In the genomic region with DNA sequence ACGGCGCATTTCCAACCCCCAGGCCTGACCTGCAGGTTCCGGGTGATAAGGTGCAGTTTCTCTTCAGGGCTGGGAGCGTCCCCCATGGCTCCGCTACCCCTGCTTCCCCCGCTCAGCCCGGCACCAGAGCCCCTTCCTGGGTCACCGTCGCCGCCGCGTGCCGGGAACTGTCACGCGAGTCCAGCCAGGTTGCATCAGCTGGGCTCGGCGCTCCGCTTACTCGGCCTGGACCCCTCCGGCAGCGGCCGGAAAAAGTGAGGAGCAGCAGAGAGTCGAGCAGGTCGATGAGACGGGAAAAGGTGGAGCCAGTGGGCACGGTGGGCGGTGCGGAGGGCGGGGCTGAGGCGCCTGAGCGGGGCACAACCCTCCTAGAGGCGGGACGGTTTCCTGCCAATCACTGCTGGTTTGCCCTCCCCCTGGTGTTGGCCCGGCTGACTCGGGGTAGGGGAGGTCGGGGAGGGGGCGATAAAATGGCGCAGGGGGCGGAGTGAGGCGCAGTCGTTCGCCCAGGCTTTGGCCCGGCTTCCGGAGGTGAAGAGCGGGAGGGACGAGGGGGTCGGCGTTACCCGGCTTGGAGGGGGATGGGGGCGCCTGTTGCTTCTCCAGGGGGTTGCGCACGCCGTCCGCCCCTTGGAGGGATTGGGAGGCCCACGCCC, we compare ENCODE assay signal across 1 cellular context.
TF ChIP-seq lines count a peak whose summit lies in the region.

A gene (plus strand): TSS at position 495 of the 656 bp plus-strand sequence. CDS start 8,447 bp downstream, outside the sequence.
A gene (minus strand): TSS at position 200 of the 656 bp plus-strand sequence. CDS start 114 bp downstream, at position 86.

TF ChIP-seq in GM12878, 131 proteins besides CTCF, POLR2A, EP300 and RAD21 (continued from another document and continues in another):
- TF ChIP-seq, protein P1, sequence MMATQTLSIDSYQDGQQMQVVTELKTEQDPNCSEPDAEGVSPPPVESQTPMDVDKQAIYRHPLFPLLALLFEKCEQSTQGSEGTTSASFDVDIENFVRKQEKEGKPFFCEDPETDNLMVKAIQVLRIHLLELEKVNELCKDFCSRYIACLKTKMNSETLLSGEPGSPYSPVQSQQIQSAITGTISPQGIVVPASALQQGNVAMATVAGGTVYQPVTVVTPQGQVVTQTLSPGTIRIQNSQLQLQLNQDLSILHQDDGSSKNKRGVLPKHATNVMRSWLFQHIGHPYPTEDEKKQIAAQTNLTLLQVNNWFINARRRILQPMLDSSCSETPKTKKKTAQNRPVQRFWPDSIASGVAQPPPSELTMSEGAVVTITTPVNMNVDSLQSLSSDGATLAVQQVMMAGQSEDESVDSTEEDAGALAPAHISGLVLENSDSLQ (IDR thresholded peaks at IDR 0.05) = peak; percentile 98
- TF ChIP-seq TCF12 (IDR thresholded peaks at IDR 0.05; ENCODE audit: low read depth, low read length) = peak; percentile 90
- peak in 1 of 2 experiments; percentile 72; a peak in 2 of 3 replicates for TF ChIP-seq EGR1 (IDR thresholded peaks at IDR 0.05; ENCODE audit: borderline replicate concordance in 1 of 2, low read depth in 2 of 2, low read length in 2 of 2)
- TF ChIP-seq CREB1 (IDR thresholded peaks at IDR 0.05; ENCODE audit: low read depth) = peak; percentile 86
- TF ChIP-seq JUNB (IDR thresholded peaks at IDR 0.05) = no peak
- no peak for TF ChIP-seq SREBF2 (IDR thresholded peaks at IDR 0.05; ENCODE audit: low read length)
- TF ChIP-seq, protein P2, sequence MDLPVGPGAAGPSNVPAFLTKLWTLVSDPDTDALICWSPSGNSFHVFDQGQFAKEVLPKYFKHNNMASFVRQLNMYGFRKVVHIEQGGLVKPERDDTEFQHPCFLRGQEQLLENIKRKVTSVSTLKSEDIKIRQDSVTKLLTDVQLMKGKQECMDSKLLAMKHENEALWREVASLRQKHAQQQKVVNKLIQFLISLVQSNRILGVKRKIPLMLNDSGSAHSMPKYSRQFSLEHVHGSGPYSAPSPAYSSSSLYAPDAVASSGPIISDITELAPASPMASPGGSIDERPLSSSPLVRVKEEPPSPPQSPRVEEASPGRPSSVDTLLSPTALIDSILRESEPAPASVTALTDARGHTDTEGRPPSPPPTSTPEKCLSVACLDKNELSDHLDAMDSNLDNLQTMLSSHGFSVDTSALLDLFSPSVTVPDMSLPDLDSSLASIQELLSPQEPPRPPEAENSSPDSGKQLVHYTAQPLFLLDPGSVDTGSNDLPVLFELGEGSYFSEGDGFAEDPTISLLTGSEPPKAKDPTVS (IDR thresholded peaks at IDR 0.05; ENCODE audit: low read depth, low read length) = 0 out of 2 replicates have a peak, but pooled peaks have one; percentile 28
- TF ChIP-seq CHD1 (IDR thresholded peaks at IDR 0.05; ENCODE audit: low read depth, low read length) = 0 out of 2 replicates have a peak, but pooled peaks have one; percentile 13
- TF ChIP-seq POLR2AphosphoS5 (IDR thresholded peaks at IDR 0.05; ENCODE audit: low read length) = peak; percentile 72
- peak; percentile 45; the same call in 1 of the 2 replicates for TF ChIP-seq EED (IDR thresholded peaks at IDR 0.05; ENCODE audit: low read depth)
- TF ChIP-seq TBL1XR1 (IDR thresholded peaks at IDR 0.05; ENCODE audit: low read depth, low read length) = peak; percentile 80; the same call in 1 of the 2 replicates
- TF ChIP-seq, protein P3, sequence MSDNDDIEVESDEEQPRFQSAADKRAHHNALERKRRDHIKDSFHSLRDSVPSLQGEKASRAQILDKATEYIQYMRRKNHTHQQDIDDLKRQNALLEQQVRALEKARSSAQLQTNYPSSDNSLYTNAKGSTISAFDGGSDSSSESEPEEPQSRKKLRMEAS (IDR thresholded peaks at IDR 0.05; ENCODE audit: low read depth, low read length) = peak; percentile 97
- peak; percentile 85 for TF ChIP-seq HCFC1 (IDR thresholded peaks at IDR 0.05; ENCODE audit: low read length)
- TF ChIP-seq TARDBP (IDR thresholded peaks at IDR 0.05; ENCODE audit: borderline replicate concordance) = peak; percentile 86
- TF ChIP-seq, protein P4, sequence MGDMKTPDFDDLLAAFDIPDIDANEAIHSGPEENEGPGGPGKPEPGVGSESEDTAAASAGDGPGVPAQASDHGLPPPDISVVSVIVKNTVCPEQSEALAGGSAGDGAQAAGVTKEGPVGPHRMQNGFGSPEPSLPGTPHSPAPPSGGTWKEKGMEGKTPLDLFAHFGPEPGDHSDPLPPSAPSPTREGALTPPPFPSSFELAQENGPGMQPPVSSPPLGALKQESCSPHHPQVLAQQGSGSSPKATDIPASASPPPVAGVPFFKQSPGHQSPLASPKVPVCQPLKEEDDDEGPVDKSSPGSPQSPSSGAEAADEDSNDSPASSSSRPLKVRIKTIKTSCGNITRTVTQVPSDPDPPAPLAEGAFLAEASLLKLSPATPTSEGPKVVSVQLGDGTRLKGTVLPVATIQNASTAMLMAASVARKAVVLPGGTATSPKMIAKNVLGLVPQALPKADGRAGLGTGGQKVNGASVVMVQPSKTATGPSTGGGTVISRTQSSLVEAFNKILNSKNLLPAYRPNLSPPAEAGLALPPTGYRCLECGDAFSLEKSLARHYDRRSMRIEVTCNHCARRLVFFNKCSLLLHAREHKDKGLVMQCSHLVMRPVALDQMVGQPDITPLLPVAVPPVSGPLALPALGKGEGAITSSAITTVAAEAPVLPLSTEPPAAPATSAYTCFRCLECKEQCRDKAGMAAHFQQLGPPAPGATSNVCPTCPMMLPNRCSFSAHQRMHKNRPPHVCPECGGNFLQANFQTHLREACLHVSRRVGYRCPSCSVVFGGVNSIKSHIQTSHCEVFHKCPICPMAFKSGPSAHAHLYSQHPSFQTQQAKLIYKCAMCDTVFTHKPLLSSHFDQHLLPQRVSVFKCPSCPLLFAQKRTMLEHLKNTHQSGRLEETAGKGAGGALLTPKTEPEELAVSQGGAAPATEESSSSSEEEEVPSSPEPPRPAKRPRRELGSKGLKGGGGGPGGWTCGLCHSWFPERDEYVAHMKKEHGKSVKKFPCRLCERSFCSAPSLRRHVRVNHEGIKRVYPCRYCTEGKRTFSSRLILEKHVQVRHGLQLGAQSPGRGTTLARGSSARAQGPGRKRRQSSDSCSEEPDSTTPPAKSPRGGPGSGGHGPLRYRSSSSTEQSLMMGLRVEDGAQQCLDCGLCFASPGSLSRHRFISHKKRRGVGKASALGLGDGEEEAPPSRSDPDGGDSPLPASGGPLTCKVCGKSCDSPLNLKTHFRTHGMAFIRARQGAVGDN (IDR thresholded peaks at IDR 0.05) = peak; percentile 61
- TF ChIP-seq, protein P5, sequence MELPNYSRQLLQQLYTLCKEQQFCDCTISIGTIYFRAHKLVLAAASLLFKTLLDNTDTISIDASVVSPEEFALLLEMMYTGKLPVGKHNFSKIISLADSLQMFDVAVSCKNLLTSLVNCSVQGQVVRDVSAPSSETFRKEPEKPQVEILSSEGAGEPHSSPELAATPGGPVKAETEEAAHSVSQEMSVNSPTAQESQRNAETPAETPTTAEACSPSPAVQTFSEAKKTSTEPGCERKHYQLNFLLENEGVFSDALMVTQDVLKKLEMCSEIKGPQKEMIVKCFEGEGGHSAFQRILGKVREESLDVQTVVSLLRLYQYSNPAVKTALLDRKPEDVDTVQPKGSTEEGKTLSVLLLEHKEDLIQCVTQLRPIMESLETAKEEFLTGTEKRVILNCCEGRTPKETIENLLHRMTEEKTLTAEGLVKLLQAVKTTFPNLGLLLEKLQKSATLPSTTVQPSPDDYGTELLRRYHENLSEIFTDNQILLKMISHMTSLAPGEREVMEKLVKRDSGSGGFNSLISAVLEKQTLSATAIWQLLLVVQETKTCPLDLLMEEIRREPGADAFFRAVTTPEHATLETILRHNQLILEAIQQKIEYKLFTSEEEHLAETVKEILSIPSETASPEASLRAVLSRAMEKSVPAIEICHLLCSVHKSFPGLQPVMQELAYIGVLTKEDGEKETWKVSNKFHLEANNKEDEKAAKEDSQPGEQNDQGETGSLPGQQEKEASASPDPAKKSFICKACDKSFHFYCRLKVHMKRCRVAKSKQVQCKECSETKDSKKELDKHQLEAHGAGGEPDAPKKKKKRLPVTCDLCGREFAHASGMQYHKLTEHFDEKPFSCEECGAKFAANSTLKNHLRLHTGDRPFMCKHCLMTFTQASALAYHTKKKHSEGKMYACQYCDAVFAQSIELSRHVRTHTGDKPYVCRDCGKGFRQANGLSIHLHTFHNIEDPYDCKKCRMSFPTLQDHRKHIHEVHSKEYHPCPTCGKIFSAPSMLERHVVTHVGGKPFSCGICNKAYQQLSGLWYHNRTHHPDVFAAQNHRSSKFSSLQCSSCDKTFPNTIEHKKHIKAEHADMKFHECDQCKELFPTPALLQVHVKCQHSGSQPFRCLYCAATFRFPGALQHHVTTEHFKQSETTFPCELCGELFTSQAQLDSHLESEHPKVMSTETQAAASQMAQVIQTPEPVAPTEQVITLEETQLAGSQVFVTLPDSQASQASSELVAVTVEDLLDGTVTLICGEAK (IDR thresholded peaks at IDR 0.05; ENCODE audit: borderline replicate concordance) = peak; percentile 63; the same call in 1 of the 2 replicates
- TF ChIP-seq STAT1 (conservative IDR thresholded peaks at IDR 0.05) = peak; percentile 97
- no peak for TF ChIP-seq ESRRA (IDR thresholded peaks at IDR 0.05; ENCODE audit: low read length)
- TF ChIP-seq RB1 (IDR thresholded peaks at IDR 0.05; ENCODE audit: borderline replicate concordance) = peak; percentile 94; the same call in 1 of the 2 replicates
- TF ChIP-seq, protein P6, sequence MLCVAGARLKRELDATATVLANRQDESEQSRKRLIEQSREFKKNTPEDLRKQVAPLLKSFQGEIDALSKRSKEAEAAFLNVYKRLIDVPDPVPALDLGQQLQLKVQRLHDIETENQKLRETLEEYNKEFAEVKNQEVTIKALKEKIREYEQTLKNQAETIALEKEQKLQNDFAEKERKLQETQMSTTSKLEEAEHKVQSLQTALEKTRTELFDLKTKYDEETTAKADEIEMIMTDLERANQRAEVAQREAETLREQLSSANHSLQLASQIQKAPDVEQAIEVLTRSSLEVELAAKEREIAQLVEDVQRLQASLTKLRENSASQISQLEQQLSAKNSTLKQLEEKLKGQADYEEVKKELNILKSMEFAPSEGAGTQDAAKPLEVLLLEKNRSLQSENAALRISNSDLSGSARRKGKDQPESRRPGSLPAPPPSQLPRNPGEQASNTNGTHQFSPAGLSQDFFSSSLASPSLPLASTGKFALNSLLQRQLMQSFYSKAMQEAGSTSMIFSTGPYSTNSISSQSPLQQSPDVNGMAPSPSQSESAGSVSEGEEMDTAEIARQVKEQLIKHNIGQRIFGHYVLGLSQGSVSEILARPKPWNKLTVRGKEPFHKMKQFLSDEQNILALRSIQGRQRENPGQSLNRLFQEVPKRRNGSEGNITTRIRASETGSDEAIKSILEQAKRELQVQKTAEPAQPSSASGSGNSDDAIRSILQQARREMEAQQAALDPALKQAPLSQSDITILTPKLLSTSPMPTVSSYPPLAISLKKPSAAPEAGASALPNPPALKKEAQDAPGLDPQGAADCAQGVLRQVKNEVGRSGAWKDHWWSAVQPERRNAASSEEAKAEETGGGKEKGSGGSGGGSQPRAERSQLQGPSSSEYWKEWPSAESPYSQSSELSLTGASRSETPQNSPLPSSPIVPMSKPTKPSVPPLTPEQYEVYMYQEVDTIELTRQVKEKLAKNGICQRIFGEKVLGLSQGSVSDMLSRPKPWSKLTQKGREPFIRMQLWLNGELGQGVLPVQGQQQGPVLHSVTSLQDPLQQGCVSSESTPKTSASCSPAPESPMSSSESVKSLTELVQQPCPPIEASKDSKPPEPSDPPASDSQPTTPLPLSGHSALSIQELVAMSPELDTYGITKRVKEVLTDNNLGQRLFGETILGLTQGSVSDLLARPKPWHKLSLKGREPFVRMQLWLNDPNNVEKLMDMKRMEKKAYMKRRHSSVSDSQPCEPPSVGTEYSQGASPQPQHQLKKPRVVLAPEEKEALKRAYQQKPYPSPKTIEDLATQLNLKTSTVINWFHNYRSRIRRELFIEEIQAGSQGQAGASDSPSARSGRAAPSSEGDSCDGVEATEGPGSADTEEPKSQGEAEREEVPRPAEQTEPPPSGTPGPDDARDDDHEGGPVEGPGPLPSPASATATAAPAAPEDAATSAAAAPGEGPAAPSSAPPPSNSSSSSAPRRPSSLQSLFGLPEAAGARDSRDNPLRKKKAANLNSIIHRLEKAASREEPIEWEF (IDR thresholded peaks at IDR 0.05; ENCODE audit: insufficient replicate concordance, low read depth, low read length) = peak; percentile 99
- no peak for TF ChIP-seq CBX3 (IDR thresholded peaks at IDR 0.05; ENCODE audit: borderline replicate concordance, low read depth)
- no peak for TF ChIP-seq CHD4 (IDR thresholded peaks at IDR 0.05)
- peak; percentile 68; the same call in 1 of the 2 replicates for TF ChIP-seq FOXM1 (IDR thresholded peaks at IDR 0.05; ENCODE audit: low read depth, low read length)
- TF ChIP-seq JUND (IDR thresholded peaks at IDR 0.05; ENCODE audit: low read depth, low read length) = peak; percentile 56; the same call in 1 of the 2 replicates
- no peak for TF ChIP-seq FOS (IDR thresholded peaks at IDR 0.05; ENCODE audit: borderline replicate concordance, extremely low read depth, insufficient read length)
- peak; percentile 70 for TF ChIP-seq GATAD2B (conservative IDR thresholded peaks at IDR 0.05; ENCODE audit: low read depth)
- TF ChIP-seq, protein P7, sequence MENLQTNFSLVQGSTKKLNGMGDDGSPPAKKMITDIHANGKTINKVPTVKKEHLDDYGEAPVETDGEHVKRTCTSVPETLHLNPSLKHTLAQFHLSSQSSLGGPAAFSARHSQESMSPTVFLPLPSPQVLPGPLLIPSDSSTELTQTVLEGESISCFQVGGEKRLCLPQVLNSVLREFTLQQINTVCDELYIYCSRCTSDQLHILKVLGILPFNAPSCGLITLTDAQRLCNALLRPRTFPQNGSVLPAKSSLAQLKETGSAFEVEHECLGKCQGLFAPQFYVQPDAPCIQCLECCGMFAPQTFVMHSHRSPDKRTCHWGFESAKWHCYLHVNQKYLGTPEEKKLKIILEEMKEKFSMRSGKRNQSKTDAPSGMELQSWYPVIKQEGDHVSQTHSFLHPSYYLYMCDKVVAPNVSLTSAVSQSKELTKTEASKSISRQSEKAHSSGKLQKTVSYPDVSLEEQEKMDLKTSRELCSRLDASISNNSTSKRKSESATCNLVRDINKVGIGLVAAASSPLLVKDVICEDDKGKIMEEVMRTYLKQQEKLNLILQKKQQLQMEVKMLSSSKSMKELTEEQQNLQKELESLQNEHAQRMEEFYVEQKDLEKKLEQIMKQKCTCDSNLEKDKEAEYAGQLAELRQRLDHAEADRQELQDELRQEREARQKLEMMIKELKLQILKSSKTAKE (IDR thresholded peaks at IDR 0.05; ENCODE audit: low read depth, poor library complexity, severe bottlenecking) = no peak
- TF ChIP-seq SMAD5 (IDR thresholded peaks at IDR 0.05; ENCODE audit: low read depth) = peak; percentile 87
- TF ChIP-seq BACH1 (IDR thresholded peaks at IDR 0.05; ENCODE audit: borderline replicate concordance) = peak; percentile 80
- TF ChIP-seq, protein P8, sequence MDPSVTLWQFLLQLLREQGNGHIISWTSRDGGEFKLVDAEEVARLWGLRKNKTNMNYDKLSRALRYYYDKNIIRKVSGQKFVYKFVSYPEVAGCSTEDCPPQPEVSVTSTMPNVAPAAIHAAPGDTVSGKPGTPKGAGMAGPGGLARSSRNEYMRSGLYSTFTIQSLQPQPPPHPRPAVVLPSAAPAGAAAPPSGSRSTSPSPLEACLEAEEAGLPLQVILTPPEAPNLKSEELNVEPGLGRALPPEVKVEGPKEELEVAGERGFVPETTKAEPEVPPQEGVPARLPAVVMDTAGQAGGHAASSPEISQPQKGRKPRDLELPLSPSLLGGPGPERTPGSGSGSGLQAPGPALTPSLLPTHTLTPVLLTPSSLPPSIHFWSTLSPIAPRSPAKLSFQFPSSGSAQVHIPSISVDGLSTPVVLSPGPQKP (IDR thresholded peaks at IDR 0.05; ENCODE audit: low read depth, low read length) = peak; percentile 98
